In genomic region chr16:8733849-8734540, GRCh38 we compare ENCODE assay signal across 17 cellular contexts. TPM values are rescaled to one million over a fixed set of nuclear protein-coding genes. Genes with fewer than 3 reads are reported as not detected.
DNase-seq lines count a peak whose midpoint lies in the region; ATAC-seq, FAIRE-seq and TF ChIP-seq lines count a peak whose summit lies in the region.
"Had no signal": no experiment of that assay in that cellular context is flagged by ENCODE, and none has a peak within 500 bp of the region (broad histone marks: within the 10 kb centered on the region; RNA-seq: fewer than 3 reads in every experiment).

No MANE protein-coding gene starts in this region.

- POLR2A ChIA-PET in HepG2 (lab: Yijun Ruan, JAX), result no interaction called here

- H3K27ac ChIP-seq in HepG2 (ENCODE audit: extremely low read length, insufficient read depth, low read length), result no peak overlapping the region
- peak overlapping the region in 1 of 3 donors; percentile 2 for H3K27ac ChIP-seq in right lobe of liver
- no peak overlapping the region for H3K27ac ChIP-seq in upper lobe of right lung
- H3K27ac ChIP-seq: GM23248 had no signal

- no peak overlapping the region for H3K4me2 ChIP-seq in HepG2 (ENCODE audit: low read depth, low read length)

- no peaks in the 10 kb centered on the region for H3K79me2 ChIP-seq in HepG2 (ENCODE audit: insufficient read depth, low read length)

- no peak for TF ChIP-seq POLR2A in HepG2 (IDR thresholded peaks at IDR 0.05; ENCODE audit: insufficient read depth in 1 of 2, low read depth in 2 of 2, low read length in 2 of 2)
- TF ChIP-seq POLR2A in right lobe of liver (IDR thresholded peaks at IDR 0.05), result no peak

- intact Hi-C loops in HepG2 (cut with micrococcal nuclease; ENCODE audit: unreplicated experiment) (no loop called here), right lobe of liver (cut with DNase I) (no loop called here), upper lobe of right lung (cut with DNase I) (no loop called here)

- DNase-seq in HepG2 (ENCODE audit: low spot score) (no peak), right lobe of liver (no peak), SK-MEL-5 (ENCODE audit: low read depth, low spot score) (peak; percentile 70), epithelial cell of esophagus (ENCODE audit: low read depth) (peak; percentile 30), upper lobe of right lung (peak; percentile 5), D341Med (ENCODE audit: low spot score) (no peak)
- DNase-seq: C1 segment of cervical spinal cord; Calu3; CD4-positive, alpha-beta T cell; DND-41; GDM1; GM23248; H7; IMR-90 had no signal

- no peaks in the 10 kb centered on the region for H4K20me1 ChIP-seq in HepG2 (ENCODE audit: insufficient read depth, low read length)

- H2AFZ ChIP-seq in HepG2 (ENCODE audit: low read length), result no peak overlapping the region
- H2AFZ ChIP-seq: GM23248 had no signal

- TF ChIP-seq RAD21 in HepG2 (CRISPR knock-in tag; IDR thresholded peaks at IDR 0.05), result no peak

- H3K9me3 ChIP-seq in HepG2 (ENCODE audit: low read length) (no peaks in the 10 kb centered on the region), right lobe of liver (no peaks in the 10 kb centered on the region), upper lobe of right lung (no peaks in the 10 kb centered on the region)

- no TSS peak for BruUV-seq in HepG2 (replicated peaks; lab: Mats Ljungman, UMichigan)

- ATAC-seq in HepG2 (no peak), right lobe of liver (no peak), upper lobe of right lung (no peak), GM18519 (IDR thresholded peaks at IDR 0.05; ENCODE audit: low FRiP score, unreplicated experiment) (no peak), GM18520 (IDR thresholded peaks at IDR 0.05; ENCODE audit: unreplicated experiment) (no peak)

- in situ Hi-C loops in HepG2 (cut with HindIII; ENCODE audit: extremely low pct_ligation_motif_present, low pct_unique_long_range_greater_than_20kb), result no loop called here
- in situ Hi-C loops in SK-MEL-5 (cut with HindIII; ENCODE audit: low pct_unique_long_range_greater_than_20kb, low sequenced_read_pairs), result no loop called here

- FAIRE-seq in HepG2 (lab: Jason Lieb, UNC), result no peak
- FAIRE-seq: GM12892 had no signal

- peaks cover 22% of the 10 kb centered on the region for H3K4me1 ChIP-seq in HepG2 (ENCODE audit: insufficient read depth, low read length)
- peaks cover 0 to 23% (median 8%) of the 10 kb centered on the region in 4 donors for H3K4me1 ChIP-seq in right lobe of liver
- no peaks in the 10 kb centered on the region for H3K4me1 ChIP-seq in upper lobe of right lung

- H3K27me3 ChIP-seq in HepG2 (ENCODE audit: control insufficient read depth in 1 of 2, insufficient read depth in 2 of 2, low read length in 2 of 2), result no peaks in the 10 kb centered on the region
- no peaks in the 10 kb centered on the region for H3K27me3 ChIP-seq in right lobe of liver
- no peaks in the 10 kb centered on the region for H3K27me3 ChIP-seq in upper lobe of right lung

- H3K36me3 ChIP-seq in HepG2 (replicated peaks in 1 of 2; ENCODE audit: control insufficient read depth in 1 of 2, insufficient read depth in 2 of 2, low read length in 2 of 2) (peaks cover 2 to 12% of the 10 kb centered on the region in 2 experiments; a peak in 2 of 5 replicates), right lobe of liver (no peaks in the 10 kb centered on the region), upper lobe of right lung (no peaks in the 10 kb centered on the region)

- CTCF ChIA-PET in HepG2 (lab: Yijun Ruan, JAX; ENCODE audit: low intra/inter-chr PET ratio, low total read pairs), result no interaction called here

- H3K4me3 ChIP-seq in HepG2 (replicated peaks in 1 of 3; ENCODE audit: insufficient read depth in 1 of 3, low read depth in 2 of 3, low read length in 3 of 3) (no peak overlapping the region), right lobe of liver (no peak overlapping the region), epithelial cell of esophagus (ENCODE audit: low read length) (no peak overlapping the region), upper lobe of right lung (no peak overlapping the region)
- H3K4me3 ChIP-seq: GM23248 had no signal

- TF ChIP-seq EP300 in HepG2 (IDR thresholded peaks at IDR 0.05; ENCODE audit: low read depth in 2 of 2, low read length in 2 of 2) (no peak), HepG2 (CRISPR knock-in tag; IDR thresholded peaks at IDR 0.05; ENCODE audit: borderline replicate concordance) (no peak)

- TF ChIP-seq CTCF in HepG2 (CRISPR knock-in tag; IDR thresholded peaks at IDR 0.05) (no peak), right lobe of liver (IDR thresholded peaks at IDR 0.05) (no peak), epithelial cell of esophagus (IDR thresholded peaks at IDR 0.05; ENCODE audit: insufficient read depth, low read depth, low read length, missing control alignments) (no peak), upper lobe of right lung (IDR thresholded peaks at IDR 0.05) (no peak)

- 94% methylated on average over 5 of the region's 5 CpGs for WGBS in HepG2 (ENCODE audit: low lambda C conversion rate)
- WGBS in right lobe of liver (ENCODE audit: insufficient coverage, low coverage, low lambda C conversion rate, missing lambda C conversion rate), result 88% methylated on average over 5 of the region's 5 CpGs

- H3K9ac ChIP-seq in HepG2 (ENCODE audit: insufficient read depth, low read depth, low read length), result no peak overlapping the region
- H3K9ac ChIP-seq: GM23248 had no signal

TF ChIP-seq in HepG2, 621 proteins besides CTCF, POLR2A, EP300 and RAD21 (continues in another document):
- TF ChIP-seq CHCHD3 (CRISPR knock-in tag; IDR thresholded peaks at IDR 0.05) (no peak), TBL1XR1 (IDR thresholded peaks at IDR 0.05; ENCODE audit: borderline replicate concordance, low read length, partially characterized antibody) (no peak), MIER2 (CRISPR knock-in tag; IDR thresholded peaks at IDR 0.05) (no peak), HMGA1 (CRISPR knock-in tag; conservative IDR thresholded peaks at IDR 0.05) (no peak), SMAD3 (CRISPR knock-in tag; IDR thresholded peaks at IDR 0.05) (no peak), ZNF280B (CRISPR knock-in tag; IDR thresholded peaks at IDR 0.05; ENCODE audit: borderline replicate concordance) (no peak), CHD4 (IDR thresholded peaks at IDR 0.05; ENCODE audit: borderline replicate concordance, low read length) (peak; percentile 96), XRCC5 (optimal IDR thresholded peaks at IDR 0.05; ENCODE audit: low read length) (no peak), ZNF629 (CRISPR knock-in tag; conservative IDR thresholded peaks at IDR 0.05) (peak; percentile 93), ZNF24 (IDR thresholded peaks at IDR 0.05) (0 out of 2 replicates have a peak, but pooled peaks have one; percentile 53), ZNF784 (CRISPR knock-in tag; IDR thresholded peaks at IDR 0.05; ENCODE audit: borderline replicate concordance) (no peak)

RNA-seq across cellular contexts. Expression of gene ABAT, which starts 59.6 kb away (rescaled TPM):
- 97.3 and 123 TPM in 2 replicates for total RNA-seq in HepG2 (2016; rRNA removed; fragmentation: Illumina TruSeq; extraction: Trizol)
- total RNA-seq in HepG2 (2016; cell fraction: cytosol; rRNA removed; fragmentation: Illumina TruSeq; extraction: Trizol; ENCODE audit: low read depth), result 9.7 and 10.7 TPM in 2 replicates
- total RNA-seq in HepG2 (2016; cell fraction: insoluble cytoplasmic fraction; rRNA removed; fragmentation: Illumina TruSeq; extraction: Trizol), result 100 and 112 TPM in 2 replicates
- 29.4 and 30.9 TPM in 2 replicates for total RNA-seq in HepG2 (2016; cell fraction: membrane; rRNA removed; fragmentation: Illumina TruSeq; extraction: Trizol)
- total RNA-seq in HepG2 (2016; cell fraction: nucleus; rRNA removed; fragmentation: Illumina TruSeq; extraction: Trizol), result 61.8 and 69.4 TPM in 2 replicates
- 47.6 and 55.0 TPM in 2 replicates for polyA plus RNA-seq in HepG2 (2011; rRNA removed)
- polyA plus RNA-seq in HepG2 (2011; cell fraction: cytosol; rRNA removed), result 25.4 and 34.3 TPM in 2 replicates
- polyA plus RNA-seq in HepG2 (2011; cell fraction: nucleus; rRNA removed), result 65.2 and 68.0 TPM in 2 replicates
- polyA plus RNA-seq in HepG2 (2012), result 21.6 and 22.2 TPM in 2 replicates
- polyA plus RNA-seq in HepG2 (2016; cell fraction: cytosol; fragmentation: Illumina TruSeq; extraction: Trizol; ENCODE audit: low read depth), result 5.7 and 5.8 TPM in 2 replicates
- 116 and 128 TPM in 2 replicates for polyA plus RNA-seq in HepG2 (2016; cell fraction: insoluble cytoplasmic fraction; fragmentation: Illumina TruSeq; extraction: Trizol; ENCODE audit: low read depth)
- 15.2 TPM in 2 replicates for polyA plus RNA-seq in HepG2 (2016; cell fraction: membrane; fragmentation: Illumina TruSeq; extraction: Trizol; ENCODE audit: low read depth)
- polyA plus RNA-seq in HepG2 (2016; cell fraction: nucleus; fragmentation: Illumina TruSeq; extraction: Trizol; ENCODE audit: insufficient read depth, low read depth), result 101 and 108 TPM in 2 replicates
- polyA minus RNA-seq in HepG2 (2011; rRNA and poly(A)+ RNA removed; ENCODE audit: low replicate concordance), result 0.44 and 41.3 TPM in 2 replicates
- 24.2 and 32.3 TPM in 2 replicates for polyA minus RNA-seq in HepG2 (2011; cell fraction: cytosol; rRNA and poly(A)+ RNA removed)
- polyA minus RNA-seq in HepG2 (2011; cell fraction: nucleus; rRNA and poly(A)+ RNA removed), result 32.1 and 39.7 TPM in 2 replicates
- total RNA-seq in right lobe of liver, result 100 to 1,000 TPM; 160 to 378 (median 305) TPM
- total RNA-seq in SK-MEL-5 (2014; rRNA removed; shearing (Covaris generic)), result 0.53 and 0.92 TPM in 2 replicates
- polyA plus RNA-seq in SK-MEL-5 (2015; cell fraction: cytosol; rRNA removed), result 0.95 and 1.2 TPM in 2 replicates
- polyA plus RNA-seq in SK-MEL-5 (2015; cell fraction: nucleus; rRNA removed), result 1.0 and 1.4 TPM in 2 replicates
- 9.8 TPM for total RNA-seq in upper lobe of right lung

Comparison
In these comparisons a context has a peak if more than half of its experiments do, and no peak if none do; other contexts are left out.
1. DNase-seq: peak in SK-MEL-5 (single experiment), epithelial cell of esophagus (single experiment) and upper lobe of right lung (single experiment); none in HepG2 (single experiment), right lobe of liver (0 of 3) and D341Med (single experiment).